8 cellular contexts compared by ENCODE assay signal in the genomic region with DNA sequence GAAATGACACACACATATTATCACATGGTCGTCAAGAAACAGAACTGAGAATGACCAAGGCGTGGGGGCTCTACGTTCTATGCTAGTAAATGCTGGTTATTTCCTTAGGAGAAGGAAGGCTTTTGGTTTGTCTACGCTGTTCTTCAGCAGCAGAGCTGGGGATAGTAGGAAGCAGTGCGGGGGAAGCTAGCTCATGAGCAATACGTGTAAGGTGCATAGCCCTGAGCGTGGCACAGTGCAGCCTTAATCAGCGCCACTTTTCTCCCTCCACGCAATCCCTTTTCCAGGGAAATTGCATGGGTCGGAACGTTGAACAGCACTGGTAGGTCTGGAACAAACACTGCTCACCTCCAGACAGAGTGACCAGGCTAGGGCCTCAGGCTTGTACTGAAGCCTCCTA.
A peak's percentile ranks its signal among the peaks of the same experiment; 100 is the strongest.
DNase-seq lines count a peak whose midpoint lies in the region; ATAC-seq, FAIRE-seq and TF ChIP-seq lines count a peak whose summit lies in the region.

No MANE protein-coding gene starts in this region.

- H3K9me3 ChIP-seq in GM12878 (replicated peaks; ENCODE audit: control insufficient read depth, insufficient read depth, low read length) (no peaks in the 10 kb centered on the region), colonic mucosa (no peaks in the 10 kb centered on the region)
- H3K9me3 ChIP-seq in effector memory CD4-positive, alpha-beta T cell (ENCODE audit: control insufficient read depth, low read length), result no peaks in the 10 kb centered on the region

- TF ChIP-seq RAD21 in GM12878 (IDR thresholded peaks at IDR 0.05; ENCODE audit: insufficient read depth, low read depth, low read length), result no peak

- no peaks in the 10 kb centered on the region for H3K79me2 ChIP-seq in GM12878 (ENCODE audit: control insufficient read depth, insufficient read depth, low read length)

- no peak for ATAC-seq in stimulated activated naive CD8-positive, alpha-beta T cell treated with anti-CD3 and anti-CD28 coated beads, Interleukin-15, Interleukin-2, amounts not matched to agents 100 U/mL and 50 U/mL, for 24 hours
- ATAC-seq in GM12878, result peak; percentile 18

- H3K9ac ChIP-seq in GM12878 (ENCODE audit: control insufficient read depth, insufficient read depth, low read length) (no peak overlapping the region), colonic mucosa (ENCODE audit: low read depth in 2 of 2, low read length in 2 of 2) (peak overlapping the region in 1 of 2 donors; percentile 46)

- peak overlapping the region; percentile 90 for H2AFZ ChIP-seq in GM12878 (ENCODE audit: control insufficient read depth, low read depth, low read length)

- DNase-seq in stimulated activated naive CD8-positive, alpha-beta T cell treated with anti-CD3 and anti-CD28 coated beads, Interleukin-15, Interleukin-2, amounts not matched to agents 100 U/mL and 50 U/mL, for 24 hours, result no peak
- DNase-seq in GM12878 (ENCODE audit: low read depth, low spot score), result no peak
- DNase-seq in mesothelial cell of epicardium (ENCODE audit: low spot score in 2 of 2, unreplicated experiment in 2 of 2), result no peak
- no peak for DNase-seq in SKM-1 (lab: John Stamatoyannopoulos, UW; ENCODE audit: unreplicated experiment)
- DNase-seq in effector memory CD4-positive, alpha-beta T cell, result no peak
- DNase-seq in colonic mucosa, result no peak
- DNase-seq in T1000 (lab: John Stamatoyannopoulos, UW), result no peak

- H3K4me3 ChIP-seq in GM12878 (no peak overlapping the region), colonic mucosa (no peak overlapping the region)
- H3K4me3 ChIP-seq in effector memory CD4-positive, alpha-beta T cell (ENCODE audit: insufficient read depth, low read depth, low read length, poor library complexity, severe bottlenecking), result no peak overlapping the region

- no peaks in the 10 kb centered on the region for H3K36me3 Mint-ChIP-seq in stimulated activated naive CD8-positive, alpha-beta T cell treated with anti-CD3 and anti-CD28 coated beads, Interleukin-15, Interleukin-2, amounts not matched to agents 100 ng/mL and 50 ng/mL, for 24 hours (ENCODE audit: low read depth)
- H3K36me3 Mint-ChIP-seq in mesothelial cell of epicardium, result peaks cover 2% of the 10 kb centered on the region

- H3K27ac ChIP-seq in GM12878 (ENCODE audit: control insufficient read depth, insufficient read depth) (no peak overlapping the region), colonic mucosa (no peak overlapping the region)
- H3K27ac ChIP-seq in effector memory CD4-positive, alpha-beta T cell (ENCODE audit: insufficient read depth, low read length, poor library complexity, severe bottlenecking), result no peak overlapping the region

- RAD21 ChIA-PET in GM12878 (lab: Charles Lee; ENCODE audit: unreplicated experiment), result interaction anchor here (1.5 to 6.0 kb wide), 3 partner anchors 199 to 323 kb away, joined by 6 to 48 read pairs (median 8); a partner anchor contains a TSS

- H3K36me3 ChIP-seq in GM12878 (ENCODE audit: control insufficient read depth in 2 of 2, insufficient read depth in 2 of 2, low read length in 1 of 2) (no peaks in the 10 kb centered on the region), colonic mucosa (no peaks in the 10 kb centered on the region)
- no peaks in the 10 kb centered on the region for H3K36me3 ChIP-seq in effector memory CD4-positive, alpha-beta T cell (ENCODE audit: control insufficient read depth, insufficient read depth, low read length)

- no peak for TF ChIP-seq EP300 in GM12878 (IDR thresholded peaks at IDR 0.05; ENCODE audit: borderline replicate concordance in 1 of 2, control insufficient read depth in 1 of 2, low read depth in 2 of 2, low read length in 2 of 2)

- CTCF ChIA-PET in GM12878 (lab: Yijun Ruan, JAX), result interaction anchor here (0.6 to 4.2 kb wide), 16 partner anchors 18 to 771 kb away, joined by 3 to 85 read pairs (median 5); a partner anchor contains a TSS

- FAIRE-seq in GM12878 (lab: Jason Lieb, UNC), result no peak

- no peaks in the 10 kb centered on the region for H3K27me3 ChIP-seq in GM12878 (replicated peaks in 1 of 2; ENCODE audit: control insufficient read depth in 2 of 2, insufficient read depth in 2 of 2, low read length in 1 of 2)
- H3K27me3 ChIP-seq in effector memory CD4-positive, alpha-beta T cell (replicated peaks; ENCODE audit: control insufficient read depth, insufficient read depth, low read length, poor library complexity, severe bottlenecking), result no peaks in the 10 kb centered on the region
- H3K27me3 ChIP-seq in colonic mucosa, result no peaks in the 10 kb centered on the region

- no peaks in the 10 kb centered on the region for H4K20me1 ChIP-seq in GM12878 (ENCODE audit: control insufficient read depth, insufficient read depth)

- H3K4me1 ChIP-seq in GM12878 (ENCODE audit: control insufficient read depth, insufficient read depth, low read length) (peaks cover 5% of the 10 kb centered on the region), colonic mucosa (no peaks in the 10 kb centered on the region)
- H3K4me1 ChIP-seq in effector memory CD4-positive, alpha-beta T cell (ENCODE audit: control insufficient read depth, insufficient read depth, low read length, poor library complexity, severe bottlenecking), result peaks cover 5% of the 10 kb centered on the region

- intact Hi-C loops in GM12878 (cut with micrococcal nuclease; ENCODE audit: unreplicated experiment), result loop anchor here (1.0 to 10.0 kb wide), 4 partner anchors 200 to 771 kb away; a partner anchor contains a TSS
- intact Hi-C loops in colonic mucosa (cut with DNase I), result loop anchor here (5.0 to 10.0 kb wide), 3 partner anchors 201 to 671 kb away; a partner anchor contains a TSS

- no TSS peak for BruUV-seq in GM12878 (replicated peaks; lab: Mats Ljungman, UMichigan)

- WGBS in GM12878 (ENCODE audit: insufficient coverage, insufficient replicate concordance, low lambda C conversion rate, missing lambda C conversion rate), result 73% methylated on average over 11 of the region's 11 CpGs

- no peak overlapping the region for H3K27ac Mint-ChIP-seq in stimulated activated naive CD8-positive, alpha-beta T cell treated with anti-CD3 and anti-CD28 coated beads, Interleukin-15, Interleukin-2, amounts not matched to agents 100 ng/mL and 50 ng/mL, for 24 hours
- H3K27ac Mint-ChIP-seq in mesothelial cell of epicardium, result peak overlapping the region; percentile 52

- SMC1A ChIA-PET in GM12878 (lab: Charles Lee; ENCODE audit: uncharacterized antibody, unreplicated experiment), result interaction anchor here (0.7 to 6.1 kb wide), 7 partner anchors 199 to 769 kb away, joined by 3 to 66 read pairs (median 4); a partner anchor contains a TSS

- peak overlapping the region; percentile 68 for H3K4me3 Mint-ChIP-seq in stimulated activated naive CD8-positive, alpha-beta T cell treated with anti-CD3 and anti-CD28 coated beads, Interleukin-15, Interleukin-2, amounts not matched to agents 100 ng/mL and 50 ng/mL, for 24 hours
- H3K4me3 Mint-ChIP-seq in mesothelial cell of epicardium, result no peak overlapping the region

- TF ChIP-seq CTCF in GM12878 (IDR thresholded peaks at IDR 0.05 in 2 of 3, conservative IDR thresholded peaks at IDR 0.05 in 1 of 3; ENCODE audit: control insufficient read depth in 2 of 3, extremely low read depth in 1 of 3, insufficient read depth in 1 of 3, low read depth in 3 of 3, low read length in 3 of 3) (no peak), mesothelial cell of epicardium (IDR thresholded peaks at IDR 0.05; ENCODE audit: unreplicated experiment) (no peak), colonic mucosa (IDR thresholded peaks at IDR 0.05) (no peak)

- no peaks in the 10 kb centered on the region for H3K9me3 Mint-ChIP-seq in stimulated activated naive CD8-positive, alpha-beta T cell treated with anti-CD3 and anti-CD28 coated beads, Interleukin-15, Interleukin-2, amounts not matched to agents 100 ng/mL and 50 ng/mL, for 24 hours
- peaks cover 6% of the 10 kb centered on the region for H3K9me3 Mint-ChIP-seq in mesothelial cell of epicardium

- peak overlapping the region; percentile 66; the same call in 1 of the 2 replicates for H3K4me2 ChIP-seq in GM12878 (ENCODE audit: control insufficient read depth, insufficient read depth)

- no peak for TF ChIP-seq POLR2A in GM12878 (IDR thresholded peaks at IDR 0.05; ENCODE audit: low read depth, low read length)

- H3K27me3 Mint-ChIP-seq in stimulated activated naive CD8-positive, alpha-beta T cell treated with anti-CD3 and anti-CD28 coated beads, Interleukin-15, Interleukin-2, amounts not matched to agents 100 ng/mL and 50 ng/mL, for 24 hours, result peaks cover 11% of the 10 kb centered on the region
- no peaks in the 10 kb centered on the region for H3K27me3 Mint-ChIP-seq in mesothelial cell of epicardium (ENCODE audit: low read depth)

- H3K4me1 Mint-ChIP-seq in stimulated activated naive CD8-positive, alpha-beta T cell treated with anti-CD3 and anti-CD28 coated beads, Interleukin-15, Interleukin-2, amounts not matched to agents 100 ng/mL and 50 ng/mL, for 24 hours (ENCODE audit: low read depth), result peaks cover 22% of the 10 kb centered on the region
- H3K4me1 Mint-ChIP-seq in mesothelial cell of epicardium, result peaks cover 41% of the 10 kb centered on the region

- POLR2A ChIA-PET in GM12878 (lab: Charles Lee), result no interaction called here

- in situ Hi-C loops in GM12878 (cut with MboI), result no loop called here

TF ChIP-seq in GM12878, 131 proteins besides CTCF, POLR2A, EP300 and RAD21 (continues in another document):
- TF ChIP-seq IKZF1 (conservative IDR thresholded peaks at IDR 0.05) (no peak), CBX5 (IDR thresholded peaks at IDR 0.05; ENCODE audit: low read depth) (no peak), GATAD2B (conservative IDR thresholded peaks at IDR 0.05; ENCODE audit: low read depth) (no peak), NFYA (IDR thresholded peaks at IDR 0.05; ENCODE audit: borderline replicate concordance, low read depth, low read length) (no peak)
